Comparison of ENCODE assay signal across 25 cellular contexts in the genomic region with DNA sequence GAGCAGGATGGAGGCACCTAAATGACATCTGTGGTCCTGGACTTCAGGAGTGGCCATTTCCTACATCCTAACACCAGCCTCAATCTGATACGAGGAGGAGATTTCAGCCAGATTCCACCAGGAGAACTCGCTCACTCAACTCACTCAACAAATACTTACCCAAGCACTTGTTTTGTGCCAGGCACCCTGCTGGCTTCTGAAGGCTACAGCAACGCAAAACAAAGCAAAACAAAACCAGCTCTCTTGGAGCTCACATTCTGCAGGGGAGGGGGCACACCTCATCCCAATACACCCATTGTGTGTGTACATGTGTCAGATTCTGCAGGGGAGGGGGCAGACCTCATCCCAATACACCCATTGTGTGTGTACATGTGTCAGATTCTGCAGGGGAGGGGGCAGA.
DNase-seq lines count a peak whose midpoint lies in the region; ATAC-seq, FAIRE-seq and TF ChIP-seq lines count a peak whose summit lies in the region.
"Had no signal": no experiment of that assay in that cellular context is flagged by ENCODE, and none has a peak within 500 bp of the region (broad histone marks: within the 10 kb centered on the region; RNA-seq: fewer than 3 reads in every experiment).

No MANE protein-coding gene starts in this region.

- TF ChIP-seq RAD21 in HepG2 (CRISPR knock-in tag; IDR thresholded peaks at IDR 0.05), result no peak

- H3K4me1 ChIP-seq in HepG2 (ENCODE audit: insufficient read depth, low read length) (no peaks in the 10 kb centered on the region), right lobe of liver (no peaks in the 10 kb centered on the region), HUES64 (ENCODE audit: insufficient read depth, low read length) (peaks cover 5% of the 10 kb centered on the region; the same call in 1 of the 2 replicates), endodermal cell (ENCODE audit: control insufficient read depth, insufficient read depth, low read length) (no peaks in the 10 kb centered on the region)
- H3K4me1 ChIP-seq: breast epithelium, left ventricle myocardium inferior, Peyer's patch, SJSA1, transverse colon had no signal

- CTCF ChIA-PET in HepG2 (lab: Yijun Ruan, JAX; ENCODE audit: low intra/inter-chr PET ratio, low total read pairs), result no interaction called here

- H3K79me2 ChIP-seq in HepG2 (ENCODE audit: insufficient read depth, low read length), result no peaks in the 10 kb centered on the region

- H3K4me3 ChIP-seq in HepG2 (replicated peaks in 1 of 3; ENCODE audit: insufficient read depth in 1 of 3, low read depth in 2 of 3, low read length in 3 of 3) (no peak overlapping the region), right lobe of liver (no peak overlapping the region), HUES64 (ENCODE audit: low read length) (no peak overlapping the region), endodermal cell (ENCODE audit: low read length) (no peak overlapping the region), dorsolateral prefrontal cortex (no peak overlapping the region)
- H3K4me3 ChIP-seq: breast epithelium, left ventricle myocardium inferior, Peyer's patch, SJSA1, transverse colon had no signal

- no peak overlapping the region for H3K9ac ChIP-seq in HepG2 (ENCODE audit: insufficient read depth, low read depth, low read length)
- no peak overlapping the region for H3K9ac ChIP-seq in HUES64 (ENCODE audit: low read depth, low read length)
- H3K9ac ChIP-seq in endodermal cell (ENCODE audit: extremely low read depth, low read length, poor library complexity, severe bottlenecking), result no peak overlapping the region

- H3K9me3 Mint-ChIP-seq in endodermal cell, result no peaks in the 10 kb centered on the region
- H3K9me3 Mint-ChIP-seq: activated T-cell treated with anti-CD3 and anti-CD28 coated beads, Interleukin-2, amount 50 U/mL, for 72 hours had no signal

- no peaks in the 10 kb centered on the region for H4K20me1 ChIP-seq in HepG2 (ENCODE audit: insufficient read depth, low read length)

- TF ChIP-seq POLR2A in HepG2 (IDR thresholded peaks at IDR 0.05; ENCODE audit: insufficient read depth in 1 of 2, low read depth in 2 of 2, low read length in 2 of 2) (no peak), right lobe of liver (IDR thresholded peaks at IDR 0.05) (no peak)

- no peak overlapping the region for H3K4me3 Mint-ChIP-seq in endodermal cell
- H3K4me3 Mint-ChIP-seq: activated naive CD4-positive, alpha-beta T cell treated with anti-CD3 and anti-CD28 coated beads, Interleukin-2, amount 10 ng/mL, durations not matched to agents 7 days and 5 days; activated T-cell treated with anti-CD3 and anti-CD28 coated beads, Interleukin-2, amount 50 U/mL, for 72 hours; naive B cell had no signal

- H3K36me3 Mint-ChIP-seq in endodermal cell (ENCODE audit: low read depth), result no peaks in the 10 kb centered on the region
- H3K36me3 Mint-ChIP-seq: activated naive CD4-positive, alpha-beta T cell treated with anti-CD3 and anti-CD28 coated beads, Interleukin-2, amount 10 ng/mL, durations not matched to agents 7 days and 5 days; naive B cell had no signal

- H3K4me2 ChIP-seq in HepG2 (ENCODE audit: low read depth, low read length), result no peak overlapping the region

- H3K36me3 ChIP-seq in HepG2 (replicated peaks in 1 of 2; ENCODE audit: control insufficient read depth in 1 of 2, insufficient read depth in 2 of 2, low read length in 2 of 2), result no peaks in the 10 kb centered on the region
- no peaks in the 10 kb centered on the region for H3K36me3 ChIP-seq in right lobe of liver
- H3K36me3 ChIP-seq in HUES64 (ENCODE audit: insufficient read depth, low read length), result no peaks in the 10 kb centered on the region
- no peaks in the 10 kb centered on the region for H3K36me3 ChIP-seq in endodermal cell (ENCODE audit: control insufficient read depth, insufficient read depth, low read length)
- H3K36me3 ChIP-seq: breast epithelium, left ventricle myocardium inferior, Peyer's patch, SJSA1, transverse colon had no signal

- WGBS in HepG2 (ENCODE audit: low lambda C conversion rate), result 17% methylated on average over 1 of the region's 3 CpGs
- 0% methylated on average over 1 of the region's 3 CpGs for WGBS in right lobe of liver (ENCODE audit: insufficient coverage, low coverage, low lambda C conversion rate, missing lambda C conversion rate)
- WGBS in HUES64, result 37% methylated on average over 3 of the region's 3 CpGs
- WGBS in endodermal cell (ENCODE audit: insufficient coverage in 1 of 2, insufficient read length in 1 of 2), 2 experiments, result 20 to 56% methylated on average over 1 to 3 of the region's 3 CpGs

- in situ Hi-C loops in HepG2 (cut with HindIII; ENCODE audit: extremely low pct_ligation_motif_present, low pct_unique_long_range_greater_than_20kb), result no loop called here

- H3K9me3 ChIP-seq in HepG2 (ENCODE audit: low read length) (no peaks in the 10 kb centered on the region), right lobe of liver (no peaks in the 10 kb centered on the region), HUES64 (ENCODE audit: insufficient read depth, low read depth, low read length) (no peaks in the 10 kb centered on the region), endodermal cell (ENCODE audit: control insufficient read depth, low read length) (no peaks in the 10 kb centered on the region)
- H3K9me3 ChIP-seq: breast epithelium, left ventricle myocardium inferior, Peyer's patch, transverse colon had no signal

- DNase-seq in HepG2 (ENCODE audit: low spot score), result no peak
- no peak for DNase-seq in right lobe of liver
- peak; percentile 92 for DNase-seq in endodermal cell
- DNase-seq in HuH-7 (ENCODE audit: low spot score), result no peak
- DNase-seq in dorsolateral prefrontal cortex, result no peak
- DNase-seq: activated CD4-positive, alpha-beta T cell treated with anti-CD3 and anti-CD28 coated beads for 48 hours; activated naive CD4-positive, alpha-beta T cell treated with anti-CD3 and anti-CD28 coated beads, Interleukin-2, amount 10 ng/mL, durations not matched to agents 7 days and 5 days; activated T-cell treated with anti-CD3 and anti-CD28 coated beads, Interleukin-2, amount 50 U/mL, for 72 hours; amniotic stem cell; effector memory CD4-positive, alpha-beta T cell; foreskin melanocyte; left ventricle myocardium inferior; naive B cell; NCI-H2227 treated with DMSO at 0.1 percent for 48 hours; occipital lobe; Peyer's patch; small intestine; stimulated activated CD4-positive, alpha-beta T cell treated with anti-CD3 and anti-CD28 coated beads, Interleukin-1b, Interleukin-23, amount 100 ng/mL, for 48 hours; transverse colon had no signal

- ATAC-seq in HepG2, result peak; percentile 57; the same call in 2 of the 3 replicates
- no peak for ATAC-seq in right lobe of liver
- no peak for ATAC-seq in GM18502 (IDR thresholded peaks at IDR 0.05; ENCODE audit: poor library complexity, unreplicated experiment)
- ATAC-seq: activated T-cell treated with anti-CD3 and anti-CD28 coated beads, Interleukin-2, amount 50 U/mL, for 72 hours; esophagus mucosa had no signal

- H3K4me1 Mint-ChIP-seq in endodermal cell, result peaks cover 8% of the 10 kb centered on the region
- H3K4me1 Mint-ChIP-seq: activated naive CD4-positive, alpha-beta T cell treated with anti-CD3 and anti-CD28 coated beads, Interleukin-2, amount 10 ng/mL, durations not matched to agents 7 days and 5 days had no signal

- H3K27ac ChIP-seq in HepG2 (ENCODE audit: extremely low read length, insufficient read depth, low read length) (no peak overlapping the region), right lobe of liver (no peak overlapping the region), HUES64 (ENCODE audit: low read depth, low read length) (peak overlapping the region; percentile 25; the same call in 1 of the 2 replicates), endodermal cell (ENCODE audit: low read depth, low read length) (no peak overlapping the region), dorsolateral prefrontal cortex (no peak overlapping the region)
- H3K27ac ChIP-seq: breast epithelium, left ventricle myocardium inferior, Peyer's patch, SJSA1, transverse colon had no signal

- H3K27ac Mint-ChIP-seq in endodermal cell, result peak overlapping the region; percentile 68
- H3K27ac Mint-ChIP-seq: activated naive CD4-positive, alpha-beta T cell treated with anti-CD3 and anti-CD28 coated beads, Interleukin-2, amount 10 ng/mL, durations not matched to agents 7 days and 5 days; activated T-cell treated with anti-CD3 and anti-CD28 coated beads, Interleukin-2, amount 50 U/mL, for 72 hours; naive B cell had no signal

- H2AFZ ChIP-seq in HepG2 (ENCODE audit: low read length), result no peak overlapping the region

- intact Hi-C loops in HepG2 (cut with micrococcal nuclease; ENCODE audit: unreplicated experiment) (no loop called here), right lobe of liver (cut with DNase I) (no loop called here), dorsolateral prefrontal cortex (cut with DNase I) (no loop called here)

- FAIRE-seq in HepG2 (lab: Jason Lieb, UNC), result no peak
- FAIRE-seq: islet of Langerhans, small intestine had no signal

- TF ChIP-seq CTCF in HepG2 (CRISPR knock-in tag; IDR thresholded peaks at IDR 0.05), result no peak
- TF ChIP-seq CTCF in right lobe of liver (IDR thresholded peaks at IDR 0.05), result no peak
- TF ChIP-seq CTCF in endodermal cell (conservative IDR thresholded peaks at IDR 0.05), result peak; percentile 56
- no peak for TF ChIP-seq CTCF in dorsolateral prefrontal cortex (IDR thresholded peaks at IDR 0.05 in 54 of 56, conservative IDR thresholded peaks at IDR 0.05 in 2 of 56; ENCODE audit: low read depth in 1 of 56, partially characterized antibody in 56 of 56)

- H3K27me3 Mint-ChIP-seq in endodermal cell (ENCODE audit: insufficient read depth), result no peaks in the 10 kb centered on the region
- H3K27me3 Mint-ChIP-seq: activated naive CD4-positive, alpha-beta T cell treated with anti-CD3 and anti-CD28 coated beads, Interleukin-2, amount 10 ng/mL, durations not matched to agents 7 days and 5 days had no signal

- POLR2A ChIA-PET in HepG2 (lab: Yijun Ruan, JAX), result no interaction called here

- BruUV-seq in HepG2 (replicated peaks; lab: Mats Ljungman, UMichigan), result no TSS peak

- TF ChIP-seq EP300 in HepG2 (IDR thresholded peaks at IDR 0.05; ENCODE audit: low read depth in 2 of 2, low read length in 2 of 2), result no peak
- no peak for TF ChIP-seq EP300 in HepG2 (CRISPR knock-in tag; IDR thresholded peaks at IDR 0.05; ENCODE audit: borderline replicate concordance)

- H3K27me3 ChIP-seq in HepG2 (ENCODE audit: control insufficient read depth in 1 of 2, insufficient read depth in 2 of 2, low read length in 2 of 2) (peaks cover 3 to 46% of the 10 kb centered on the region in 2 experiments; a peak in 4 of 5 replicates), right lobe of liver (no peaks in the 10 kb centered on the region), HUES64 (ENCODE audit: insufficient read depth, low read length) (no peaks in the 10 kb centered on the region), endodermal cell (ENCODE audit: control insufficient read depth, insufficient read depth, low read length, poor library complexity, severe bottlenecking) (no peaks in the 10 kb centered on the region), dorsolateral prefrontal cortex (peaks cover 0 to 13% (median 0%) of the 10 kb centered on the region in 45 donors)
- H3K27me3 ChIP-seq: Peyer's patch had no signal

TF ChIP-seq in HepG2, 621 proteins besides CTCF, POLR2A, EP300 and RAD21:
- TF ChIP-seq PPARG (CRISPR knock-in tag; conservative IDR thresholded peaks at IDR 0.05), result no peak
- no peak for TF ChIP-seq TARDBP (CRISPR knock-in tag; IDR thresholded peaks at IDR 0.05)
- TF ChIP-seq TBP (CRISPR knock-in tag; IDR thresholded peaks at IDR 0.05), result no peak
